Comparison of ENCODE assay signal across 12 cellular contexts in genomic region chr14:38211258-38211735, GRCh38. TPM values are rescaled to one million over a fixed set of nuclear protein-coding genes. Genes with fewer than 3 reads are reported as not detected.
A peak's percentile ranks its signal among the peaks of the same experiment; 100 is the strongest.
DNase-seq lines count a peak whose midpoint lies in the region; ATAC-seq and TF ChIP-seq lines count a peak whose summit lies in the region.
"Had no signal": no experiment of that assay in that cellular context is flagged by ENCODE, and none has a peak within 500 bp of the region (broad histone marks: within the 10 kb centered on the region; RNA-seq: fewer than 3 reads in every experiment).

No MANE protein-coding gene starts in this region.

- H3K18ac ChIP-seq in H9 (ENCODE audit: insufficient read length, low read depth, low read length) = no peak overlapping the region

- no peak overlapping the region for H3K4ac ChIP-seq in H9 (ENCODE audit: low read depth, low read length)

- H3K9me3 ChIP-seq in H9 (ENCODE audit: control insufficient read depth, low read depth, low read length) (no peaks in the 10 kb centered on the region), smooth muscle cell (replicated peaks; ENCODE audit: low read depth) (no peaks in the 10 kb centered on the region)

- TF ChIP-seq CTCF in H9 (conservative IDR thresholded peaks at IDR 0.05) = no peak
- TF ChIP-seq CTCF in coronary artery (IDR thresholded peaks at IDR 0.05) = no peak
- TF ChIP-seq CTCF in smooth muscle cell (IDR thresholded peaks at IDR 0.05; ENCODE audit: borderline replicate concordance, insufficient read depth, poor library complexity, severe bottlenecking) = no peak

- no CpG with 5 or more reads among the region's 34 CpGs for WGBS in H9 (ENCODE audit: extremely low coverage, insufficient read length, low lambda C conversion rate)
- 6% methylated on average over 34 of the region's 34 CpGs for WGBS in smooth muscle cell (ENCODE audit: low lambda C conversion rate)

- H3K56ac ChIP-seq in H9 (ENCODE audit: insufficient read length, low read depth, low read length) = no peak overlapping the region

- H3F3A ChIP-seq in smooth muscle cell (ENCODE audit: low read depth) = no peaks in the 10 kb centered on the region

- no peak overlapping the region for H2BK15ac ChIP-seq in H9 (ENCODE audit: low read depth, low read length)

- H3K27ac ChIP-seq in H9 (ENCODE audit: insufficient read length, low read depth, low read length) (no peak overlapping the region), coronary artery (no peak overlapping the region), smooth muscle cell (ENCODE audit: low read depth) (no peak overlapping the region)

- ATAC-seq in GM21576 (IDR thresholded peaks at IDR 0.05; ENCODE audit: unreplicated experiment) = no peak
- no peak for ATAC-seq in HG03159 (IDR thresholded peaks at IDR 0.05; ENCODE audit: unreplicated experiment)
- ATAC-seq: activated CD4-positive, CD25-positive, alpha-beta regulatory T cell treated with anti-CD3 and anti-CD28 coated beads, Interleukin-2, amount 50 U/mL, for 24 hours had no signal

- peaks cover 19% of the 10 kb centered on the region for H3K23me2 ChIP-seq in H9 (ENCODE audit: insufficient read length, low read depth, low read length, poor library complexity, severe bottlenecking)

- no peak overlapping the region for H4K8ac ChIP-seq in H9 (replicated peaks; ENCODE audit: insufficient read length, low read depth, low read length)

- H3K79me2 ChIP-seq in H9 (ENCODE audit: insufficient read depth, low read length) = no peaks in the 10 kb centered on the region
- peaks cover 18% of the 10 kb centered on the region for H3K79me2 ChIP-seq in smooth muscle cell (ENCODE audit: low read depth)

- H3K27me3 ChIP-seq in H9 (ENCODE audit: insufficient read depth, low read length) = peaks cover 65% of the 10 kb centered on the region
- H3K27me3 ChIP-seq in smooth muscle cell (ENCODE audit: low read depth) = peaks cover 11% of the 10 kb centered on the region

- H3K27ac Mint-ChIP-seq in H9 = no peak overlapping the region
- H3K27ac Mint-ChIP-seq: activated naive CD8-positive, alpha-beta T cell had no signal

- H3K4me1 ChIP-seq in H9 (ENCODE audit: insufficient read depth, low read length) = 0 out of 2 replicates have a peak, but pooled peaks cover 2% of the 10 kb centered on the region
- peaks cover 10% of the 10 kb centered on the region for H3K4me1 ChIP-seq in smooth muscle cell (ENCODE audit: low read depth)

- no peak overlapping the region for H4K91ac ChIP-seq in H9 (ENCODE audit: insufficient read length, low read depth, low read length)

- peaks cover 97% of the 10 kb centered on the region for H3K27me3 Mint-ChIP-seq in H9 (ENCODE audit: low read depth)

- no peak for DNase-seq in H9
- no peak for DNase-seq in coronary artery (ENCODE audit: low spot score)
- DNase-seq in islet precursor cell = peak; percentile 50
- no peak for DNase-seq in smooth muscle cell (lab: John Stamatoyannopoulos, UW; ENCODE audit: unreplicated experiment)
- DNase-seq in NCI-H748 (lab: John Stamatoyannopoulos, UW; ENCODE audit: unreplicated experiment) = no peak
- DNase-seq: naive B cell, NCI-H1694 treated with DMSO at 0.1 percent for 48 hours had no signal

- no peak overlapping the region for H2BK120ac ChIP-seq in H9 (ENCODE audit: low read depth, low read length, poor library complexity, severe bottlenecking)

- no peak overlapping the region for H3T11ph ChIP-seq in H9 (ENCODE audit: low read length)

- H3K9me3 Mint-ChIP-seq in H9 = peaks cover 10 to 12% of the 10 kb centered on the region in 2 experiments; a peak in 4 of 5 replicates

- no peak overlapping the region for H4K5ac ChIP-seq in H9 (ENCODE audit: insufficient read length, low read depth, low read length)

- no peak overlapping the region for H2BK20ac ChIP-seq in H9 (ENCODE audit: low read depth, low read length, poor library complexity, severe bottlenecking)

- no peak overlapping the region for H2AFZ ChIP-seq in H9 (ENCODE audit: low read length)
- peak overlapping the region; percentile 76 for H2AFZ ChIP-seq in smooth muscle cell (ENCODE audit: low read depth)

- H3K36me3 ChIP-seq in smooth muscle cell (ENCODE audit: low read depth) = no peaks in the 10 kb centered on the region

- no peaks in the 10 kb centered on the region for H4K20me1 ChIP-seq in H9 (ENCODE audit: control insufficient read depth, insufficient read depth, insufficient read length)
- no peaks in the 10 kb centered on the region for H4K20me1 ChIP-seq in smooth muscle cell (ENCODE audit: low read depth)

- H2BK5ac ChIP-seq in H9 (ENCODE audit: insufficient read length, low read length) = no peak overlapping the region

- H3K9ac ChIP-seq in H9 (ENCODE audit: extremely low read depth, insufficient read length, low read length) = no peak overlapping the region
- no peak overlapping the region for H3K9ac ChIP-seq in smooth muscle cell (ENCODE audit: low read depth)

- no peak overlapping the region for H3K23ac ChIP-seq in H9 (ENCODE audit: insufficient read length, low read depth, low read length)

- H3K4me2 ChIP-seq in H9 (ENCODE audit: insufficient read depth, insufficient read length, low read length) = peak overlapping the region; percentile 62
- H3K4me2 ChIP-seq in smooth muscle cell = peak overlapping the region; percentile 96

- peaks cover 31 to 47% of the 10 kb centered on the region in 2 experiments for H3K4me1 Mint-ChIP-seq in H9

- H3K79me1 ChIP-seq in H9 (ENCODE audit: insufficient read depth, low read depth, low read length, poor library complexity, severe bottlenecking) = no peaks in the 10 kb centered on the region

- H3K4me3 ChIP-seq in coronary artery = peak overlapping the region; percentile 66
- H3K4me3 ChIP-seq in smooth muscle cell = peak overlapping the region; percentile 65

- no peak overlapping the region for H2BK12ac ChIP-seq in H9 (ENCODE audit: insufficient read length, low read depth, low read length)

- peak overlapping the region; percentile 12 to 75 for H3K4me3 Mint-ChIP-seq in H9
- H3K4me3 Mint-ChIP-seq: naive B cell had no signal

- no peak overlapping the region for H2AK5ac ChIP-seq in H9 (ENCODE audit: insufficient read length, low read length)

- H3K14ac ChIP-seq in H9 (ENCODE audit: insufficient read depth, low read length) = no peak overlapping the region

- peaks cover 0 to 5% (median 0%) of the 10 kb centered on the region in 3 experiments; a peak in 3 of 7 replicates for H3K36me3 Mint-ChIP-seq in H9 (ENCODE audit: insufficient read depth in 1 of 3, low read depth in 3 of 3)

RNA-seq across cellular contexts. Expression of gene SSTR1, which starts 3.6 kb away (rescaled TPM):
- total RNA-seq in H9 (2021) (0.90 and 0.98 TPM in 2 replicates), smooth muscle cell (11.3 and 11.5 TPM in 2 replicates)
- 12.3 and 12.6 TPM in 2 replicates for polyA plus RNA-seq in smooth muscle cell
- total RNA-seq: G401 had no signal

RNA-seq across cellular contexts. Expression of gene CLEC14A, which starts 44.6 kb away (rescaled TPM):
- total RNA-seq in H9 (2021) (not detected in 2 replicates), smooth muscle cell (12.0 and 13.0 TPM in 2 replicates)
- polyA plus RNA-seq in smooth muscle cell = 15.6 and 23.8 TPM in 2 replicates
- total RNA-seq: G401 had no signal

Comparison
In these comparisons a context has a peak if more than half of its experiments do, and no peak if none do; other contexts are left out.
1. RNA of gene CLEC14A, which starts 44.6 kb away (total RNA-seq): 12.0 to 13.0 TPM in smooth muscle cell; not detected in H9; every median in the first group is over 10 times any median in the second.